ENCODE assay signal across 9 cellular contexts in the genomic region with DNA sequence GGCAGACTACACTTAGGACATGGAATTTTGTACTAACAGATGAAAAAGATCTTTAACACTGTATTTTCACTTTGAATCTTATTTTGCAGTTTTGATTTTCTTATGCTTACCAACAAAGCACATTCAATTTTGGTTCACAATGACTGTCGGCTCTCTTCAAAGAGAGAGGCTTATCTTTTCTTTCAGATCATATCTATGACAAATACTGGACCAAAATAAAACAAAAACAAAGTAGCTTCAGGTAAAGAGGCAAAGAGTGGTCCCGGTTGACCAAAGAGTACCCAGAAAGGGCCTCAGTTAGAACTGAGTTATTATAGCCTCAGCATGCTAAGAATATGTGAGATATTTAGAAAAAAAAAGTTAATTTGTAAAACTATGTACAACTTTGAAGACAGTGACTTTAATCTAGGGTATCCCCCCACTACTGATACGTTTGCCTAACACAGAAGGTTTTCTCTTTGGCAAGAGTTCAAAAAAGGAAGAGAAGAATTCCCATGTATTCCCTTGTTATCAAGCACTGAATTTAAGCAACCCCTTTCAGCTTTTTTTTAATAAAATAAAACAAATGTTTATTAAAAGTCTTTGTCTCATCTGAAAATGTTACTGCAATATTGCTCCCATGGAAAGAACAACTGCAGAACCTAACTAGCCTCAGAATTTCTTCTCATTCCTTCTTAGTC. TPM values are rescaled to one million over a fixed set of nuclear protein-coding genes. Genes with fewer than 3 reads are reported as not detected.
"Had no signal": no experiment of that assay in that cellular context is flagged by ENCODE, and none has a peak within 500 bp of the region (broad histone marks: within the 10 kb centered on the region; RNA-seq: fewer than 3 reads in every experiment).

No MANE protein-coding gene starts in this region.

- H3K4me1 Mint-ChIP-seq: activated CD4-positive, alpha-beta T cell treated with anti-CD3 and anti-CD28 coated beads, Interleukin-2, amount 10 ng/mL, durations not matched to agents 7 days and 5 days had no signal

- H3K27me3 Mint-ChIP-seq: activated naive CD8-positive, alpha-beta T cell treated with anti-CD3 and anti-CD28 coated beads for 36 hours had no signal

- DNase-seq: activated CD4-positive, alpha-beta T cell treated with anti-CD3 and anti-CD28 coated beads, Interleukin-2, amount 10 ng/mL, durations not matched to agents 7 days and 5 days; activated CD8-positive, alpha-beta memory T cell treated with anti-CD3 and anti-CD28 coated beads for 24 hours; activated naive CD8-positive, alpha-beta T cell treated with anti-CD3 and anti-CD28 coated beads for 36 hours; stimulated activated CD4-positive, alpha-beta T cell treated with anti-CD3 and anti-CD28 coated beads, Interleukin-4, amount 100 ng/mL, for 24 hours; stimulated activated CD8-positive, alpha-beta memory T cell treated with anti-CD3 and anti-CD28 coated beads, Interleukin-4, amount 100 ng/mL, for 48 hours had no signal

- H3K4me3 ChIP-seq: skin epidermis had no signal

- H3K36me3 Mint-ChIP-seq: activated naive CD8-positive, alpha-beta T cell treated with anti-CD3 and anti-CD28 coated beads for 36 hours had no signal

- H3K4me3 Mint-ChIP-seq: activated CD4-positive, alpha-beta T cell treated with anti-CD3 and anti-CD28 coated beads, Interleukin-2, amount 10 ng/mL, durations not matched to agents 7 days and 5 days; activated naive CD8-positive, alpha-beta T cell treated with anti-CD3 and anti-CD28 coated beads for 36 hours; activated T-helper 1 cell treated with anti-CD3 and anti-CD28 coated beads, Interleukin-12 subunit alpha, Interleukin-12 subunit beta, Interleukin-2, Interleukin-4 antibody, amounts not matched to agents 30 ng/mL and 10 ng/mL and 1 ng/mL, durations not matched to agents 14 hours and 24 hours and 36 hours; stimulated activated naive CD8-positive, alpha-beta T cell treated with anti-CD3 and anti-CD28 coated beads, Interleukin-15, Interleukin-2, amounts not matched to agents 100 ng/mL and 50 ng/mL, for 24 hours; T-helper 2 cell treated with Interferon-gamma antibody and Interleukin-4, amounts not matched to agents 5 μg/mL and 100 μg/mL, for 36 hours had no signal

- H3K27ac Mint-ChIP-seq: activated CD4-positive, alpha-beta T cell treated with anti-CD3 and anti-CD28 coated beads, Interleukin-2, amount 10 ng/mL, durations not matched to agents 7 days and 5 days; activated naive CD8-positive, alpha-beta T cell treated with anti-CD3 and anti-CD28 coated beads for 36 hours; activated T-helper 1 cell treated with anti-CD3 and anti-CD28 coated beads, Interleukin-12 subunit alpha, Interleukin-12 subunit beta, Interleukin-2, Interleukin-4 antibody, amounts not matched to agents 30 ng/mL and 10 ng/mL and 1 ng/mL, durations not matched to agents 14 hours and 24 hours and 36 hours; stimulated activated naive CD8-positive, alpha-beta T cell treated with anti-CD3 and anti-CD28 coated beads, Interleukin-15, Interleukin-2, amounts not matched to agents 100 ng/mL and 50 ng/mL, for 24 hours; T-helper 2 cell treated with Interferon-gamma antibody and Interleukin-4, amounts not matched to agents 5 μg/mL and 100 μg/mL, for 36 hours had no signal

- H3K9me3 Mint-ChIP-seq: activated CD4-positive, alpha-beta T cell treated with anti-CD3 and anti-CD28 coated beads, Interleukin-2, amount 10 ng/mL, durations not matched to agents 7 days and 5 days; activated naive CD8-positive, alpha-beta T cell treated with anti-CD3 and anti-CD28 coated beads for 36 hours; activated T-helper 1 cell treated with anti-CD3 and anti-CD28 coated beads, Interleukin-12 subunit alpha, Interleukin-12 subunit beta, Interleukin-2, Interleukin-4 antibody, amounts not matched to agents 30 ng/mL and 10 ng/mL and 1 ng/mL, durations not matched to agents 14 hours and 24 hours and 36 hours; stimulated activated naive CD8-positive, alpha-beta T cell treated with anti-CD3 and anti-CD28 coated beads, Interleukin-15, Interleukin-2, amounts not matched to agents 100 ng/mL and 50 ng/mL, for 24 hours; T-helper 2 cell treated with Interferon-gamma antibody and Interleukin-4, amounts not matched to agents 5 μg/mL and 100 μg/mL, for 36 hours had no signal

RNA-seq across cellular contexts. Expression of gene OLFML2A, which starts 56.4 kb away (rescaled TPM):
- total RNA-seq: activated CD4-positive, alpha-beta T cell treated with anti-CD3 and anti-CD28 coated beads, Interleukin-2, amount 10 ng/mL, durations not matched to agents 7 days and 5 days; activated naive CD8-positive, alpha-beta T cell treated with anti-CD3 and anti-CD28 coated beads for 36 hours; activated T-helper 1 cell treated with anti-CD3 and anti-CD28 coated beads, Interleukin-12 subunit alpha, Interleukin-12 subunit beta, Interleukin-2, Interleukin-4 antibody, amounts not matched to agents 30 ng/mL and 10 ng/mL and 1 ng/mL, durations not matched to agents 14 hours and 24 hours and 36 hours had no signal
